Comparison of ENCODE assay signal across 16 cellular contexts in the genomic region with DNA sequence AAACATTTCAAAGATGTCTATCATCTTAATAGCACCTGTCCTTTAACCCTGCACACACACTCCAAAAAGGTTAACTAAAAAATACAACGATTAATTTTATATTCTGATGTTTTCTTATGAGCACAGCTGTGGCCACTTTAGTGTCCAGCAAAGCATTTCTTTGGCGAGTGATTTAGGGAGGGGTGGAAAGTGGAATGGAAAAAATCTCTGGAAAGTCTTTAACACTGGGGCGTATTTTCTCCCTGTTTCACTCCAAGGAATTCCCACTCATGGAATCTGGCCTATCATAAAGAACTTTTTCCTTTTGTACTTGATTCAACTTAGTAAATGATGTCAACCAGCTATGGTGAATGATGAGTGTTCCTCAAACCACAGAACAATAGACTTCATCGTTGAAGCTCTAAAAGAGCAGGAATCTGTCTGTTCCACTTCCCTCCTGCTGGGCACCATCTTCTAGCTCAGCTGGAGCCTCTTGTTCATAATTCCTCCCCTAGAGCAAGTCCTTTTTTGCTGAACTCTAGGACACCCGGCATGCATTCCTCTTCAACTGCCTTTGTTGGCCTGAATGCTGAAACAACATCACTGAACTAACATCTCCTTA.
A peak's percentile ranks its signal among the peaks of the same experiment; 100 is the strongest.
DNase-seq lines count a peak whose midpoint lies in the region; ATAC-seq and TF ChIP-seq lines count a peak whose summit lies in the region.
"Had no signal": no experiment of that assay in that cellular context is flagged by ENCODE, and none has a peak within 500 bp of the region (broad histone marks: within the 10 kb centered on the region; RNA-seq: fewer than 3 reads in every experiment).

No MANE protein-coding gene starts in this region.

- H4K20me1 ChIP-seq in PC-3 (ENCODE audit: low read length): no peaks in the 10 kb centered on the region
- no peaks in the 10 kb centered on the region for H4K20me1 ChIP-seq in Karpas-422 (ENCODE audit: insufficient read depth, low read depth, low read length)
- H4K20me1 ChIP-seq: BLaER1 treated with 17β-estradiol and CSF1 and Interleukin-3, amounts not matched to agents 10 nM and 100 nM had no signal

- ATAC-seq in PC-3 (no peak), GM21515 (IDR thresholded peaks at IDR 0.05; ENCODE audit: unreplicated experiment) (no peak)
- ATAC-seq: stimulated activated naive CD8-positive, alpha-beta T cell treated with anti-CD3 and anti-CD28 coated beads, Interleukin-15, amount 100 ng/mL, for 72 hours had no signal

- POLR2A ChIA-PET in PC-3 (lab: Charles Lee; ENCODE audit: unreplicated experiment): no interaction called here

- peak; percentile 3 for DNase-seq in GDM1 (lab: John Stamatoyannopoulos, UW)
- DNase-seq in PC-3: no peak
- DNase-seq in fibroblast of peridontal ligament (ENCODE audit: extremely low read depth): peak; percentile 30
- DNase-seq in SKM-1 (lab: John Stamatoyannopoulos, UW; ENCODE audit: unreplicated experiment): no peak
- DNase-seq in cerebellar nuclear complex (lab: John Stamatoyannopoulos, UW): no peak
- no peak for DNase-seq in Karpas-422
- DNase-seq: activated CD4-positive, alpha-beta T cell treated with anti-CD3 and anti-CD28 coated beads for 4 hours; adrenal gland; dermis blood vessel endothelial cell; NCI-H187; stimulated activated naive CD8-positive, alpha-beta T cell treated with anti-CD3 and anti-CD28 coated beads, Interleukin-15, amount 100 ng/mL, for 72 hours; T-helper 2 cell had no signal

- no peak for TF ChIP-seq CTCF in PC-3 (conservative IDR thresholded peaks at IDR 0.05; ENCODE audit: low read depth, low read length)

- intact Hi-C loops in PC-3 (cut with micrococcal nuclease): loop anchor here (2.0 kb wide), 1 partner anchor 66 kb away; the partner anchor contains the start of gene EPDR1

- H3K27ac ChIP-seq in PC-3 (ENCODE audit: low read length) (no peak overlapping the region), Karpas-422 (ENCODE audit: low read length) (no peak overlapping the region)

- H3K4me3 ChIP-seq in PC-3 (ENCODE audit: low read length) (no peak overlapping the region), skeletal muscle satellite cell (ENCODE audit: low read length) (no peak overlapping the region), Karpas-422 (ENCODE audit: low read length) (no peak overlapping the region)
- H3K4me3 ChIP-seq: adrenal gland; BLaER1 treated with 17β-estradiol and CSF1 and Interleukin-3, amounts not matched to agents 10 nM and 100 nM; smooth muscle cell had no signal

- 0 out of 2 replicates have a peak overlapping the region, but pooled peaks have one; percentile 42 for H3K4me2 ChIP-seq in PC-3 (ENCODE audit: low read length)
- H3K4me2 ChIP-seq in skeletal muscle satellite cell (ENCODE audit: low read length): peak overlapping the region; percentile 64
- H3K4me2 ChIP-seq in Karpas-422 (ENCODE audit: low read depth, low read length, poor library complexity, severe bottlenecking): no peak overlapping the region
- H3K4me2 ChIP-seq: smooth muscle cell had no signal

- no peaks in the 10 kb centered on the region for H3K79me2 ChIP-seq in PC-3 (ENCODE audit: low read length)
- no peaks in the 10 kb centered on the region for H3K79me2 ChIP-seq in Karpas-422 (ENCODE audit: low read length)

- BruUV-seq in PC-3 (replicated peaks; lab: Mats Ljungman, UMichigan): no TSS peak

- H3K4me1 ChIP-seq in PC-3 (ENCODE audit: insufficient read depth, low read length) (peaks cover 11% of the 10 kb centered on the region), skeletal muscle satellite cell (ENCODE audit: control insufficient read depth, insufficient read depth, low read length) (peaks cover 34% of the 10 kb centered on the region), Karpas-422 (ENCODE audit: low read length) (no peaks in the 10 kb centered on the region)

- H3K9me3 ChIP-seq in PC-3 (ENCODE audit: low read length) (no peaks in the 10 kb centered on the region), skeletal muscle satellite cell (replicated peaks; ENCODE audit: low read length) (no peaks in the 10 kb centered on the region), Karpas-422 (ENCODE audit: low read length) (no peaks in the 10 kb centered on the region)
- H3K9me3 ChIP-seq: adrenal gland; BLaER1 treated with 17β-estradiol and CSF1 and Interleukin-3, amounts not matched to agents 10 nM and 100 nM had no signal

- H3K9ac ChIP-seq in PC-3 (ENCODE audit: low read length) (no peak overlapping the region), skeletal muscle satellite cell (ENCODE audit: low read depth, low read length) (peak overlapping the region; percentile 63), Karpas-422 (ENCODE audit: low read length) (no peak overlapping the region)
- H3K9ac ChIP-seq: BLaER1 treated with 17β-estradiol and CSF1 and Interleukin-3, amounts not matched to agents 10 nM and 100 nM had no signal

- H3K9me2 ChIP-seq in PC-3 (replicated peaks; ENCODE audit: low read length): no peaks in the 10 kb centered on the region
- H3K9me2 ChIP-seq in Karpas-422 (replicated peaks; ENCODE audit: insufficient read depth, low read length): no peaks in the 10 kb centered on the region

- no peaks in the 10 kb centered on the region for H3K27me3 ChIP-seq in PC-3 (ENCODE audit: low read length)
- H3K27me3 ChIP-seq in skeletal muscle satellite cell (ENCODE audit: control insufficient read depth, insufficient read depth, low read length): no peaks in the 10 kb centered on the region
- H3K27me3 ChIP-seq in Karpas-422 (ENCODE audit: low read length): no peaks in the 10 kb centered on the region
- H3K27me3 ChIP-seq: adrenal gland; BLaER1 treated with 17β-estradiol and CSF1 and Interleukin-3, amounts not matched to agents 10 nM and 100 nM had no signal

- CTCF ChIA-PET in PC-3 (lab: Charles Lee): interaction anchor here (0.6 kb wide), 1 partner anchor 70 kb away, joined by 4 read pairs; no protein-coding TSS in a partner anchor

- H2AFZ ChIP-seq in PC-3 (ENCODE audit: low read length) (no peak overlapping the region), Karpas-422 (ENCODE audit: low read length) (no peak overlapping the region)

- H3K36me3 ChIP-seq in PC-3 (ENCODE audit: low read depth, low read length) (no peaks in the 10 kb centered on the region), skeletal muscle satellite cell (ENCODE audit: insufficient read depth, low read length) (no peaks in the 10 kb centered on the region), Karpas-422 (ENCODE audit: insufficient read depth, low read length) (no peaks in the 10 kb centered on the region)
- H3K36me3 ChIP-seq: adrenal gland; BLaER1 treated with 17β-estradiol and CSF1 and Interleukin-3, amounts not matched to agents 10 nM and 100 nM had no signal

- no peaks in the 10 kb centered on the region for H3F3A ChIP-seq in PC-3 (ENCODE audit: low read length, unreplicated experiment)

Comparison
In these comparisons a context has a peak if more than half of its experiments do, and no peak if none do; other contexts are left out.
1. DNase-seq: peak in GDM1 (single experiment) and fibroblast of peridontal ligament (single experiment); none in PC-3 (single experiment), SKM-1 (single experiment), cerebellar nuclear complex (0 of 2) and Karpas-422 (single experiment).